In the genomic region with DNA sequence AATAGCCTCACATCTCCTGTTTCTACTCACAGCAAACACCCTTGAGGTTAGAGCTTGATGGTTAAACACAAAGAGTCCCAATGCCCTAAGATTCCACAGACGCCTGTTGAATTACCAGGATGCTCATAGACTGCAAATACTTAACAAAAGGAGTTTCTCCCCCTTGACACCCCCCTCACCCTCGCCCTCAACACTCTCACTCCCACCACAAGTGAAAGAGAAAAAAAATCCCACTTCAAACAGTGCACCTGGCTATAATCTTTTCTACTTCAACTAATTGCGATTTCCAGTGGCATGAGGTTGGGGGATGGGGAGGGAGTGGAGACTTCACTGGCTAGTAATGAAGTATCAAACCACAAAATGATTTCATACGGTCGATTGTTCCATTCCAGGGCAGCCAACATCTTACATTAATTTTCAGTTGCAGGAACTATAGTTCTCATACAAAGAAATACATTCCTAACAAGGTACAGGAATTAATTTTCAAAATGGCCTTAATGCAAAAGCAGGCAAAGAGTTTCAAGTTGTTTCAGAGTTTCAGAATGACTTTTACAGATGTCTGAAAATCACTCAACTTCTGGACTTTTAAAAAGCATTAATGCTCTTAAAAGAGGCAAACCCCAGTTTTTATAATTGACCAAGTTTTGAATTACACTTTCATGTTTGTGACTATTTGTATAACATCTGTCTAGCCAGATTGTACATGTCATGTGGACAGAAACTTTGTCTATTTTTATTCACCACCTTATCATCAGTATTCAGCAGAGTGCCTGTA, we compare ENCODE assay signal across 12 cellular contexts.
DNase-seq lines count a peak whose midpoint lies in the region; ATAC-seq, FAIRE-seq and TF ChIP-seq lines count a peak whose summit lies in the region.
"Had no signal": no experiment of that assay in that cellular context is flagged by ENCODE, and none has a peak within 500 bp of the region (broad histone marks: within the 10 kb centered on the region; RNA-seq: fewer than 3 reads in every experiment).

No MANE protein-coding gene starts in this region.

- H3K79me2 ChIP-seq in OCI-LY3 (ENCODE audit: low read length) = no peaks in the 10 kb centered on the region

- no peak for TF ChIP-seq POLR2A in GM12892 (IDR thresholded peaks at IDR 0.05; ENCODE audit: low read depth, low read length)

- TF ChIP-seq CTCF in OCI-LY3 (IDR thresholded peaks at IDR 0.05; ENCODE audit: low read depth, low read length) = no peak

- FAIRE-seq in GM12892 (lab: Jason Lieb, UNC) = peak; percentile 78

- no peaks in the 10 kb centered on the region for H3K9me3 Mint-ChIP-seq in activated T-cell treated with anti-CD3 and anti-CD28 coated beads, Interleukin-2, amount 50 U/mL, for 72 hours

- H3K27me3 Mint-ChIP-seq in activated T-cell treated with anti-CD3 and anti-CD28 coated beads, Interleukin-2, amount 50 U/mL, for 72 hours (ENCODE audit: low read depth) = peaks cover 10% of the 10 kb centered on the region

- H3K4me3 ChIP-seq in OCI-LY3 (ENCODE audit: low read length) = peak overlapping the region; percentile 53
- H3K4me3 ChIP-seq: lung, MG63 had no signal

- peak overlapping the region; percentile 66 for H3K9ac ChIP-seq in OCI-LY3 (ENCODE audit: low read length)

- no peak overlapping the region for H3K4me3 Mint-ChIP-seq in activated T-cell treated with anti-CD3 and anti-CD28 coated beads, Interleukin-2, amount 50 U/mL, for 72 hours

- H3K36me3 Mint-ChIP-seq in activated T-cell treated with anti-CD3 and anti-CD28 coated beads, Interleukin-2, amount 50 U/mL, for 72 hours (ENCODE audit: insufficient read depth in 2 of 2) = no peaks in the 10 kb centered on the region

- H3K4me1 Mint-ChIP-seq in activated T-cell treated with anti-CD3 and anti-CD28 coated beads, Interleukin-2, amount 50 U/mL, for 72 hours (ENCODE audit: low read depth) = no peaks in the 10 kb centered on the region

- H3K27ac Mint-ChIP-seq in activated T-cell treated with anti-CD3 and anti-CD28 coated beads, Interleukin-2, amount 50 U/mL, for 72 hours = no peak overlapping the region

- ATAC-seq in GM21526 (IDR thresholded peaks at IDR 0.05; ENCODE audit: low FRiP score, unreplicated experiment) = peak; percentile 80
- ATAC-seq in HG03442 (IDR thresholded peaks at IDR 0.05; ENCODE audit: unreplicated experiment) = peak; percentile 58
- ATAC-seq in activated T-cell treated with anti-CD3 and anti-CD28 coated beads, Interleukin-2, amount 50 U/mL, for 72 hours (replicated peaks in 1 of 2) = no peak

- peak overlapping the region; percentile 70 for H3K4me2 ChIP-seq in OCI-LY3 (ENCODE audit: low read length)

- H3K9me3 ChIP-seq in OCI-LY3 (ENCODE audit: insufficient read depth, low read length) = peaks cover 4% of the 10 kb centered on the region; the same call in 1 of the 2 replicates
- H3K9me3 ChIP-seq: MG63 had no signal

- H3K4me1 ChIP-seq in OCI-LY3 (ENCODE audit: low read length) = peaks cover 46% of the 10 kb centered on the region

- 0 out of 2 replicates have a peak overlapping the region, but pooled peaks have one; percentile 18 for H2AFZ ChIP-seq in OCI-LY3 (ENCODE audit: low read depth, low read length)

- peaks cover 8% of the 10 kb centered on the region for H3K36me3 ChIP-seq in OCI-LY3 (replicated peaks; ENCODE audit: low read depth, low read length)
- H3K36me3 ChIP-seq: MG63 had no signal

- peak overlapping the region; percentile 94 for H3K27ac ChIP-seq in OCI-LY3 (ENCODE audit: low read length)

- DNase-seq in GM12892 (ENCODE audit: insufficient read length) (no peak), NCI-H226 (no peak), SIG-M5 treated with dmso at 0.1 percent for 504 hours (lab: John Stamatoyannopoulos, UW; ENCODE audit: unreplicated experiment) (no peak), activated T-cell treated with anti-CD3 and anti-CD28 coated beads for 4 hours (no peak)
- DNase-seq in activated T-cell treated with anti-CD3 and anti-CD28 coated beads, Interleukin-2, amount 50 U/mL, for 72 hours = no peak
- DNase-seq: activated effector memory CD4-positive, alpha-beta T cell treated with anti-CD3 and anti-CD28 coated beads, Interleukin-2, amount 50 U/mL, for 16 hours; MG63; stimulated activated CD4-positive, alpha-beta T cell treated with anti-CD3 and anti-CD28 coated beads, Interleukin-12 subunit alpha, Interleukin-12 subunit beta, amount 100 ng/mL, for 4 hours had no signal

- H4K20me1 ChIP-seq in OCI-LY3 (ENCODE audit: insufficient read depth, low read length) = no peaks in the 10 kb centered on the region

- H3K27me3 ChIP-seq in OCI-LY3 (ENCODE audit: low read depth, low read length) = no peaks in the 10 kb centered on the region
- H3K27me3 ChIP-seq: MG63 had no signal

Comparison
In these comparisons a context has a peak if more than half of its experiments do, and no peak if none do; other contexts are left out.
1. ATAC-seq: peak in GM21526 (single experiment) and HG03442 (single experiment); none in activated T-cell treated with anti-CD3 and anti-CD28 coated beads, Interleukin-2, amount 50 U/mL, for 72 hours (0 of 2).